ENCODE assay signal across 1 cellular context in genomic region chr5:126263567-126264173, GRCh38.
TF ChIP-seq lines count a peak whose summit lies in the region.

No MANE protein-coding gene starts in this region.

TF ChIP-seq in SK-N-SH treated with all-trans-retinoic acid at 6 μM for 48 hours, 23 proteins besides CTCF, POLR2A, EP300 and RAD21 (continued from another document):
- no peak for TF ChIP-seq TCF4 (CRISPR knock-in tag; IDR thresholded peaks at IDR 0.05; ENCODE audit: borderline replicate concordance)
- no peak for TF ChIP-seq OSR1 (CRISPR knock-in tag; IDR thresholded peaks at IDR 0.05)
- TF ChIP-seq TOX (CRISPR knock-in tag; IDR thresholded peaks at IDR 0.05; ENCODE audit: borderline replicate concordance): no peak
- no peak for TF ChIP-seq ARNTL (CRISPR knock-in tag; IDR thresholded peaks at IDR 0.05; ENCODE audit: borderline replicate concordance, low read depth)
- TF ChIP-seq BACH2 (CRISPR knock-in tag; IDR thresholded peaks at IDR 0.05; ENCODE audit: borderline replicate concordance): no peak
- TF ChIP-seq ZNF70 (CRISPR knock-in tag; IDR thresholded peaks at IDR 0.05): no peak
- TF ChIP-seq PPARA (CRISPR knock-in tag; IDR thresholded peaks at IDR 0.05; ENCODE audit: borderline replicate concordance): no peak
- no peak for TF ChIP-seq ZNF8 (CRISPR knock-in tag; IDR thresholded peaks at IDR 0.05)
